ENCODE assay signal across 1 cellular context in the genomic region with DNA sequence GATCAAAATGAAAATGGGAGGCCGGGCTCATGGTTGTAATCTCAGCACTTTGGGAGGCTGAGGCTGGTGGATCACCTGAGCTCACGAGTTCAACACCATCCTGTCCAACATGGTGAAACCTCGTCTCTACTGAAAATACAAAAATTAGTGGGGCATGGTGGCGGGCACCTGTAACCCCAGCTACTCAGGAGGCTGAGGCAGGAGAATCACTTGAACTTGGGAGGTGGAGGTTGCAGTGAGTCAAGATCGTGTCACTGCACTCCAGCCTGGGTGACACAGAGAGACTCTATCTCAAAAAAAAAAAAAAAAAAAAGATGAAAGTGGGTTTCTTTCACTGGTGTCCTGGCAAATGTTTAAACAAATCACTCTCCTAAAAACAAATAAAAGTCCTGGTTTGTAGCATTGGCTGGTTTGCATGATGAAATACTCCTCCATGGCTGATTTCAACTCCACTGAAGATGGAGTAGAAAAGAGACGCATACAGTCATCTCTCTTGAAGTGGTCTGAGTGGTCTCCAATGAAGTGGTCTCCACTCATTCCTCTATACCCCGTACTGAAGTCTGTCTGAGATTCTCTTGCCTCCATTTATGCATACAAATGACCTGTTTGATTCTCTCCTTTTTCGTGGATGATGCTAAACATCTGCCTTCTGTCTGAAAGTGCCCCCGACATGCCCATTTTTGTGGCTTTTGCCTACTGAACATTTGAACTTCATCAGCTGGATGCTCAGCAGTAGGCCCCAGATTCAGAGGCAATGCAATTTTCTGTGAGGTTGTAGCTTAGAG.
TF ChIP-seq lines count a peak whose summit lies in the region.

No MANE protein-coding gene starts in this region.

TF ChIP-seq in HepG2, 621 proteins besides CTCF, POLR2A, EP300 and RAD21 (continued from another document):
- TF ChIP-seq, protein P1, sequence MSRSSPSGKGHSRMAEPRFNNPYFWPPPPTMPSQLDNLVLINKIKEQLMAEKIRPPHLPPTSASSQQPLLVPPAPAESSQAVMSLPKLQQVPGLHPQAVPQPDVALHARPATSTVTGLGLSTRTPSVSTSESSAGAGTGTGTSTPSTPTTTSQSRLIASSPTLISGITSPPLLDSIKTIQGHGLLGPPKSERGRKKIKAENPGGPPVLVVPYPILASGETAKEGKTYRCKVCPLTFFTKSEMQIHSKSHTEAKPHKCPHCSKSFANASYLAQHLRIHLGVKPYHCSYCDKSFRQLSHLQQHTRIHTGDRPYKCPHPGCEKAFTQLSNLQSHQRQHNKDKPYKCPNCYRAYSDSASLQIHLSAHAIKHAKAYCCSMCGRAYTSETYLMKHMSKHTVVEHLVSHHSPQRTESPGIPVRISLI (CRISPR knock-in tag; IDR thresholded peaks at IDR 0.05; ENCODE audit: borderline replicate concordance) = peak; percentile 76
- TF ChIP-seq SALL1 (CRISPR knock-in tag; IDR thresholded peaks at IDR 0.05) (0 out of 2 replicates have a peak, but pooled peaks have one; percentile 25), ZKSCAN5 (CRISPR knock-in tag; IDR thresholded peaks at IDR 0.05) (peak; percentile 95), ZMYM3 (CRISPR knock-in tag; IDR thresholded peaks at IDR 0.05) (peak; percentile 45; the same call in 1 of the 2 replicates), ZNF12 (CRISPR knock-in tag; IDR thresholded peaks at IDR 0.05) (no peak), ZNF780A (CRISPR knock-in tag; IDR thresholded peaks at IDR 0.05) (no peak), TCF7 (IDR thresholded peaks at IDR 0.05; ENCODE audit: low read depth) (0 out of 2 replicates have a peak, but pooled peaks have one; percentile 13)
- TF ChIP-seq, protein P2, sequence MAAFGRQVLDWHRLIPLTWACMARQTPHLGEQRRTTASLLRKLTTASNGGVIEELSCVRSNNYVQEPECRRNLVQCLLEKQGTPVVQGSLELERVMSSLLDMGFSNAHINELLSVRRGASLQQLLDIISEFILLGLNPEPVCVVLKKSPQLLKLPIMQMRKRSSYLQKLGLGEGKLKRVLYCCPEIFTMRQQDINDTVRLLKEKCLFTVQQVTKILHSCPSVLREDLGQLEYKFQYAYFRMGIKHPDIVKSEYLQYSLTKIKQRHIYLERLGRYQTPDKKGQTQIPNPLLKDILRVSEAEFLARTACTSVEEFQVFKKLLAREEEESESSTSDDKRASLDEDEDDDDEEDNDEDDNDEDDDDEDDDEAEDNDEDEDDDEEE (CRISPR knock-in tag; IDR thresholded peaks at IDR 0.05) = no peak
- TF ChIP-seq, protein P3, sequence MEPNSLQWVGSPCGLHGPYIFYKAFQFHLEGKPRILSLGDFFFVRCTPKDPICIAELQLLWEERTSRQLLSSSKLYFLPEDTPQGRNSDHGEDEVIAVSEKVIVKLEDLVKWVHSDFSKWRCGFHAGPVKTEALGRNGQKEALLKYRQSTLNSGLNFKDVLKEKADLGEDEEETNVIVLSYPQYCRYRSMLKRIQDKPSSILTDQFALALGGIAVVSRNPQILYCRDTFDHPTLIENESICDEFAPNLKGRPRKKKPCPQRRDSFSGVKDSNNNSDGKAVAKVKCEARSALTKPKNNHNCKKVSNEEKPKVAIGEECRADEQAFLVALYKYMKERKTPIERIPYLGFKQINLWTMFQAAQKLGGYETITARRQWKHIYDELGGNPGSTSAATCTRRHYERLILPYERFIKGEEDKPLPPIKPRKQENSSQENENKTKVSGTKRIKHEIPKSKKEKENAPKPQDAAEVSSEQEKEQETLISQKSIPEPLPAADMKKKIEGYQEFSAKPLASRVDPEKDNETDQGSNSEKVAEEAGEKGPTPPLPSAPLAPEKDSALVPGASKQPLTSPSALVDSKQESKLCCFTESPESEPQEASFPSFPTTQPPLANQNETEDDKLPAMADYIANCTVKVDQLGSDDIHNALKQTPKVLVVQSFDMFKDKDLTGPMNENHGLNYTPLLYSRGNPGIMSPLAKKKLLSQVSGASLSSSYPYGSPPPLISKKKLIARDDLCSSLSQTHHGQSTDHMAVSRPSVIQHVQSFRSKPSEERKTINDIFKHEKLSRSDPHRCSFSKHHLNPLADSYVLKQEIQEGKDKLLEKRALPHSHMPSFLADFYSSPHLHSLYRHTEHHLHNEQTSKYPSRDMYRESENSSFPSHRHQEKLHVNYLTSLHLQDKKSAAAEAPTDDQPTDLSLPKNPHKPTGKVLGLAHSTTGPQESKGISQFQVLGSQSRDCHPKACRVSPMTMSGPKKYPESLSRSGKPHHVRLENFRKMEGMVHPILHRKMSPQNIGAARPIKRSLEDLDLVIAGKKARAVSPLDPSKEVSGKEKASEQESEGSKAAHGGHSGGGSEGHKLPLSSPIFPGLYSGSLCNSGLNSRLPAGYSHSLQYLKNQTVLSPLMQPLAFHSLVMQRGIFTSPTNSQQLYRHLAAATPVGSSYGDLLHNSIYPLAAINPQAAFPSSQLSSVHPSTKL (CRISPR knock-in tag; IDR thresholded peaks at IDR 0.05) = peak; percentile 37
- TF ChIP-seq, protein P4, sequence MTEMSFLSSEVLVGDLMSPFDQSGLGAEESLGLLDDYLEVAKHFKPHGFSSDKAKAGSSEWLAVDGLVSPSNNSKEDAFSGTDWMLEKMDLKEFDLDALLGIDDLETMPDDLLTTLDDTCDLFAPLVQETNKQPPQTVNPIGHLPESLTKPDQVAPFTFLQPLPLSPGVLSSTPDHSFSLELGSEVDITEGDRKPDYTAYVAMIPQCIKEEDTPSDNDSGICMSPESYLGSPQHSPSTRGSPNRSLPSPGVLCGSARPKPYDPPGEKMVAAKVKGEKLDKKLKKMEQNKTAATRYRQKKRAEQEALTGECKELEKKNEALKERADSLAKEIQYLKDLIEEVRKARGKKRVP (CRISPR knock-in tag; IDR thresholded peaks at IDR 0.05) = peak in 1 of 2 experiments; percentile 94; a peak in 2 of 4 replicates
- TF ChIP-seq, protein P5, sequence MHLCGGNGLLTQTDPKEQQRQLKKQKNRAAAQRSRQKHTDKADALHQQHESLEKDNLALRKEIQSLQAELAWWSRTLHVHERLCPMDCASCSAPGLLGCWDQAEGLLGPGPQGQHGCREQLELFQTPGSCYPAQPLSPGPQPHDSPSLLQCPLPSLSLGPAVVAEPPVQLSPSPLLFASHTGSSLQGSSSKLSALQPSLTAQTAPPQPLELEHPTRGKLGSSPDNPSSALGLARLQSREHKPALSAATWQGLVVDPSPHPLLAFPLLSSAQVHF (CRISPR knock-in tag; IDR thresholded peaks at IDR 0.05) = 0 out of 2 replicates have a peak, but pooled peaks have one; percentile 23
- TF ChIP-seq, protein P6, sequence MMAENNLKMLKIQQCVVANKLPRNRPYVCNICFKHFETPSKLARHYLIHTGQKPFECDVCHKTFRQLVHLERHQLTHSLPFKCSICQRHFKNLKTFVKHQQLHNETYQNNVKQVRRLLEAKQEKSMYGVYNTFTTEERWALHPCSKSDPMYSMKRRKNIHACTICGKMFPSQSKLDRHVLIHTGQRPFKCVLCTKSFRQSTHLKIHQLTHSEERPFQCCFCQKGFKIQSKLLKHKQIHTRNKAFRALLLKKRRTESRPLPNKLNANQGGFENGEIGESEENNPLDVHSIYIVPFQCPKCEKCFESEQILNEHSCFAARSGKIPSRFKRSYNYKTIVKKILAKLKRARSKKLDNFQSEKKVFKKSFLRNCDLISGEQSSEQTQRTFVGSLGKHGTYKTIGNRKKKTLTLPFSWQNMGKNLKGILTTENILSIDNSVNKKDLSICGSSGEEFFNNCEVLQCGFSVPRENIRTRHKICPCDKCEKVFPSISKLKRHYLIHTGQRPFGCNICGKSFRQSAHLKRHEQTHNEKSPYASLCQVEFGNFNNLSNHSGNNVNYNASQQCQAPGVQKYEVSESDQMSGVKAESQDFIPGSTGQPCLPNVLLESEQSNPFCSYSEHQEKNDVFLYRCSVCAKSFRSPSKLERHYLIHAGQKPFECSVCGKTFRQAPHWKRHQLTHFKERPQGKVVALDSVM (CRISPR knock-in tag; IDR thresholded peaks at IDR 0.05) = peak; percentile 95
